Comparison of ENCODE assay signal across 20 cellular contexts in genomic region chr7:127807829-127808228, GRCh38.
DNase-seq lines count a peak whose midpoint lies in the region; ATAC-seq, FAIRE-seq and TF ChIP-seq lines count a peak whose summit lies in the region.
"Had no signal": no experiment of that assay in that cellular context is flagged by ENCODE, and none has a peak within 500 bp of the region (broad histone marks: within the 10 kb centered on the region; RNA-seq: fewer than 3 reads in every experiment).

No MANE protein-coding gene starts in this region.

- no peak overlapping the region for H3K23ac ChIP-seq in H1 (ENCODE audit: insufficient read length)

- no peak overlapping the region for H2AFZ ChIP-seq in Karpas-422 (ENCODE audit: low read length)
- H2AFZ ChIP-seq in H1 (ENCODE audit: low read length): no peak overlapping the region

- H2AK5ac ChIP-seq in H1 (ENCODE audit: low read depth, low read length): no peak overlapping the region

- H3K4me3 ChIP-seq in HAP-1: no peak overlapping the region
- H3K4me3 ChIP-seq in Karpas-422 (ENCODE audit: low read length): peak overlapping the region; percentile 24; the same call in 1 of the 2 replicates
- H3K4me3 ChIP-seq in H1 (ENCODE audit: extremely low read depth in 1 of 4, insufficient read depth in 2 of 4, low read depth in 3 of 4, low read length in 4 of 4): no peak overlapping the region
- H3K4me3 ChIP-seq in vagina: no peak overlapping the region
- H3K4me3 ChIP-seq: A549, K562 had no signal

- TF ChIP-seq EP300 in H1 (IDR thresholded peaks at IDR 0.05; ENCODE audit: borderline replicate concordance in 1 of 2, low read depth in 2 of 2, low read length in 2 of 2): no peak

- TF ChIP-seq CTCF in H1 (IDR thresholded peaks at IDR 0.05; ENCODE audit: control extremely low read depth in 1 of 3, insufficient read depth in 1 of 3, low read depth in 1 of 3, low read length in 3 of 3) (no peak), vagina (IDR thresholded peaks at IDR 0.05) (no peak)

- CTCF ChIA-PET in H1 (lab: Charles Lee; ENCODE audit: partially characterized antibody): interaction anchor here (1.0 to 2.6 kb wide), 5 partner anchors 9 to 120 kb away, joined by 3 to 10 read pairs (median 5); no protein-coding TSS in a partner anchor

- H2BK5ac ChIP-seq in H1 (ENCODE audit: low read depth, low read length): no peak overlapping the region

- no peak overlapping the region for H4K8ac ChIP-seq in H1 (ENCODE audit: extremely low read depth, insufficient read depth, low read length)

- H4K5ac ChIP-seq in H1 (ENCODE audit: insufficient read length, low read depth, low read length): no peak overlapping the region

- H3K9me2 ChIP-seq in Karpas-422 (replicated peaks; ENCODE audit: insufficient read depth, low read length): no peaks in the 10 kb centered on the region

- peaks cover 7% of the 10 kb centered on the region; the same call in 1 of the 2 replicates for H3K36me3 ChIP-seq in HAP-1 (replicated peaks)
- peaks cover 6% of the 10 kb centered on the region; the same call in 1 of the 2 replicates for H3K36me3 ChIP-seq in Karpas-422 (ENCODE audit: insufficient read depth, low read length)
- H3K36me3 ChIP-seq in H1 (ENCODE audit: control insufficient read depth in 2 of 4, insufficient read depth in 4 of 4, low read length in 3 of 4): peaks cover 0 to 4% (median 2%) of the 10 kb centered on the region in 4 experiments; a peak in 2 of 8 replicates
- H3K36me3 ChIP-seq in vagina: peaks cover 0 to 7% of the 10 kb centered on the region in 2 donors

- H2BK120ac ChIP-seq in H1 (replicated peaks; ENCODE audit: low read depth, low read length): no peak overlapping the region

- H3K4me2 ChIP-seq in Karpas-422 (ENCODE audit: low read depth, low read length, poor library complexity, severe bottlenecking): peak overlapping the region; percentile 67
- peak overlapping the region; percentile 25 to 48; a peak in 3 of 4 replicates for H3K4me2 ChIP-seq in H1 (ENCODE audit: insufficient read depth in 1 of 2, low read depth in 2 of 2, low read length in 2 of 2)
- H3K4me2 ChIP-seq: A549 had no signal

- H2BK12ac ChIP-seq in H1 (ENCODE audit: low read depth, low read length): no peak overlapping the region

- peak overlapping the region; percentile 94 for H3K27ac ChIP-seq in Karpas-422 (ENCODE audit: low read length)
- H3K27ac ChIP-seq in H1 (ENCODE audit: low read depth, low read length): no peak overlapping the region
- no peak overlapping the region for H3K27ac ChIP-seq in vagina
- H3K27ac ChIP-seq: A549, C4-2B had no signal

- ATAC-seq in HG03196 (IDR thresholded peaks at IDR 0.05; ENCODE audit: unreplicated experiment): no peak
- ATAC-seq: A549, HCT116, K562 had no signal

- H3K18ac ChIP-seq in H1 (ENCODE audit: extremely low read depth, low read length): no peak overlapping the region

- no peaks in the 10 kb centered on the region for H3K9me3 ChIP-seq in HAP-1
- H3K9me3 ChIP-seq in Karpas-422 (ENCODE audit: low read length): no peaks in the 10 kb centered on the region
- no peaks in the 10 kb centered on the region for H3K9me3 ChIP-seq in H1 (ENCODE audit: insufficient read depth in 2 of 2, low read depth in 1 of 2, low read length in 1 of 2)
- H3K9me3 ChIP-seq in vagina: no peaks in the 10 kb centered on the region
- H3K9me3 ChIP-seq: A549 had no signal

- no peaks in the 10 kb centered on the region for H3K23me2 ChIP-seq in H1 (ENCODE audit: low read depth, low read length)

- no peak overlapping the region for H3K56ac ChIP-seq in H1 (replicated peaks; ENCODE audit: insufficient read length, low read depth, low read length)

- no peak overlapping the region for H2BK15ac ChIP-seq in H1 (ENCODE audit: low read length)

- H3K79me1 ChIP-seq in H1 (ENCODE audit: low read depth, low read length): peaks cover 2% of the 10 kb centered on the region; the same call in 1 of the 2 replicates

- peak; percentile 19 to 26 for DNase-seq in HAP-1 (ENCODE audit: low spot score in 2 of 2)
- DNase-seq in Karpas-422: no peak
- no peak for DNase-seq in H1 (ENCODE audit: low read depth in 1 of 2, low spot score in 2 of 2)
- DNase-seq in pons (ENCODE audit: low spot score): peak; percentile 29
- no peak for DNase-seq in DMS53 (lab: John Stamatoyannopoulos, UW)
- DNase-seq in vagina (ENCODE audit: extremely low spot score in 2 of 2): no peak
- DNase-seq: AML-193; Calu3; CD4-positive, alpha-beta memory T cell; HFFc6; IMR-90 had no signal

- 54% methylated on average over 2 of the region's 2 CpGs; no CpG with 5 or more reads in 1 of the 2 experiments for WGBS in H1 (ENCODE audit: extremely low coverage in 1 of 2, insufficient coverage in 1 of 2, insufficient read length in 1 of 2, insufficient replicate concordance in 2 of 2, low coverage in 1 of 2, low lambda C conversion rate in 2 of 2, missing lambda C conversion rate in 1 of 2), 2 experiments

- H3K9ac ChIP-seq in Karpas-422 (ENCODE audit: low read length) (peak overlapping the region; percentile 43), H1 (replicated peaks in 1 of 4; ENCODE audit: extremely low read depth in 1 of 4, low read depth in 3 of 4, low read length in 3 of 4) (no peak overlapping the region)

- no peak for FAIRE-seq in H1 (lab: Jason Lieb, UNC)
- FAIRE-seq: A549, G401.6, GM12891, GM19239, H54, K562 had no signal

- H4K20me1 ChIP-seq in Karpas-422 (ENCODE audit: insufficient read depth, low read depth, low read length) (no peaks in the 10 kb centered on the region), H1 (replicated peaks in 1 of 2; ENCODE audit: control insufficient read depth in 1 of 2, insufficient read depth in 2 of 2, low read length in 2 of 2) (peaks cover 3 to 7% of the 10 kb centered on the region in 2 experiments)

- H2BK20ac ChIP-seq in H1 (ENCODE audit: low read length): no peak overlapping the region

- H3K27me3 ChIP-seq in HAP-1 (ENCODE audit: low read depth) (no peaks in the 10 kb centered on the region), Karpas-422 (ENCODE audit: low read length) (no peaks in the 10 kb centered on the region), H1 (replicated peaks in 1 of 4; ENCODE audit: control insufficient read depth in 3 of 4, extremely low read depth in 1 of 4, insufficient read depth in 3 of 4, low read length in 3 of 4) (no peaks in the 10 kb centered on the region), vagina (no peaks in the 10 kb centered on the region)

- in situ Hi-C loops in HAP-1 (cut with MboI; ENCODE audit: low sequenced_read_pairs): no loop called here

- TF ChIP-seq POLR2A in H1 (IDR thresholded peaks at IDR 0.05; ENCODE audit: control extremely low read depth in 1 of 2, low read depth in 2 of 2, low read length in 2 of 2) (no peak), vagina (IDR thresholded peaks at IDR 0.05) (no peak)

- H3K14ac ChIP-seq in H1 (ENCODE audit: insufficient read length): no peak overlapping the region

- intact Hi-C loops in vagina (cut with DNase I): no loop called here

- peaks cover 20% of the 10 kb centered on the region for H3K4me1 ChIP-seq in HAP-1
- H3K4me1 ChIP-seq in Karpas-422 (ENCODE audit: low read length): peaks cover 86% of the 10 kb centered on the region
- H3K4me1 ChIP-seq in H1 (replicated peaks in 1 of 4; ENCODE audit: control insufficient read depth in 3 of 4, insufficient read depth in 4 of 4, low read length in 3 of 4): peaks cover 5 to 19% (median 18%) of the 10 kb centered on the region in 4 experiments; a peak in 6 of 7 replicates
- peaks cover 6% of the 10 kb centered on the region for H3K4me1 ChIP-seq in vagina
- H3K4me1 ChIP-seq: A549 had no signal

- no peak overlapping the region for H3K4ac ChIP-seq in H1 (replicated peaks; ENCODE audit: insufficient read length, low read depth, low read length)

- H3K79me2 ChIP-seq in Karpas-422 (ENCODE audit: low read length) (peaks cover 73% of the 10 kb centered on the region), H1 (ENCODE audit: control insufficient read depth in 1 of 2, insufficient read depth in 2 of 2, low read length in 2 of 2) (peaks cover 0 to 67% of the 10 kb centered on the region in 2 experiments; a peak in 3 of 4 replicates)

- no peak for TF ChIP-seq RAD21 in H1 (IDR thresholded peaks at IDR 0.05 in 1 of 2, conservative IDR thresholded peaks at IDR 0.05 in 1 of 2; ENCODE audit: low read depth in 2 of 2, low read length in 2 of 2)

- POLR2A ChIA-PET in H1 (lab: Charles Lee; ENCODE audit: partially characterized antibody): interaction anchor here (1.6 kb wide), 1 partner anchor 27 kb away, joined by 4 read pairs; no protein-coding TSS in a partner anchor

- no peak overlapping the region for H4K91ac ChIP-seq in H1 (replicated peaks; ENCODE audit: insufficient read length, low read length)

TF ChIP-seq in H1, 55 proteins besides CTCF, POLR2A, EP300 and RAD21:
- TF ChIP-seq CHD2 (IDR thresholded peaks at IDR 0.05; ENCODE audit: low read length) (no peak), TBP (IDR thresholded peaks at IDR 0.05; ENCODE audit: low read depth, low read length) (no peak), PHF8 (conservative IDR thresholded peaks at IDR 0.05; ENCODE audit: low read depth, low read length) (no peak), CEBPB (IDR thresholded peaks at IDR 0.05; ENCODE audit: low read depth, low read length) (no peak), CBX5 (IDR thresholded peaks at IDR 0.05; ENCODE audit: low read depth, low read length) (no peak), CBX8 (IDR thresholded peaks at IDR 0.05; ENCODE audit: borderline replicate concordance, low read depth, low read length) (no peak), EZH2 (IDR thresholded peaks at IDR 0.05; ENCODE audit: low read depth, low read length, severe bottlenecking) (no peak), MAFK (IDR thresholded peaks at IDR 0.05; ENCODE audit: low read depth, low read length) (no peak), SAP30 (IDR thresholded peaks at IDR 0.05; ENCODE audit: insufficient read depth, insufficient replicate concordance, low read length) (no peak)

Comparison
In these comparisons a context has a peak if more than half of its experiments do, and no peak if none do; other contexts are left out.
1. DNase-seq: peak in HAP-1 (2 of 2) and pons (single experiment); none in Karpas-422 (single experiment), H1 (0 of 2), DMS53 (single experiment) and vagina (0 of 2).